8 cellular contexts compared by ENCODE assay signal in the genomic region with DNA sequence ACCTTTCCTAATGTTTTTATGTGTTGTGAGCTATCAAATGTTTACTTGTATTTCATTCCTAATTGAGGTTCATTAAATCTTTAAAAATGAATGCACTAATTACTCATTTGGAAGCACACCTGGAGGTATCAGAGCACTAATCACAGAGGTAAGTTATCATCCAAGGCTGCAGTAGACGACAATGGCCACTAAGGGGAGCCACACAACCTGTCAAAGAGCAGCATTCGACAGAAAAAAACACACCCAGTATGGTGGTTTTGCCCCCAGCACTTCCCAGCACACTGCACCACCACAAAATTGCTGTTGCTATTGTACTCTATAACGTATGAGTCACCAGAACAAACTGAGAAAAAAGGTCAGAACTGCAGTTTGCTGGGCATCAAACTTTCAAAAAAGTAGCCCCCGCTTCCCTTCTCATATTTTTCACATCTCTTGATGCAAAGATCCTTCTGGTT.
A peak's percentile ranks its signal among the peaks of the same experiment; 100 is the strongest.
DNase-seq lines count a peak whose midpoint lies in the region; ATAC-seq and TF ChIP-seq lines count a peak whose summit lies in the region.

No MANE protein-coding gene starts in this region.

- no peak overlapping the region for H3K27ac ChIP-seq in upper lobe of left lung

- H3K27me3 ChIP-seq in upper lobe of left lung, result no peaks in the 10 kb centered on the region

- no peak for TF ChIP-seq POLR2A in upper lobe of left lung (IDR thresholded peaks at IDR 0.05)

- WGBS in upper lobe of left lung, 2 donors, result 23 to 24% methylated on average over 4 of the region's 4 CpGs

- peaks cover 2 to 45% (median 28%) of the 10 kb centered on the region in 5 donors for H3K27me3 Mint-ChIP-seq in naive thymus-derived CD8-positive, alpha-beta T cell

- H3K27ac Mint-ChIP-seq in naive thymus-derived CD8-positive, alpha-beta T cell, result no peak overlapping the region

- no peaks in the 10 kb centered on the region for H3K36me3 ChIP-seq in upper lobe of left lung

- TF ChIP-seq EP300 in upper lobe of left lung (IDR thresholded peaks at IDR 0.05), result no peak

- H3K36me3 Mint-ChIP-seq in naive thymus-derived CD8-positive, alpha-beta T cell, result no peaks in the 10 kb centered on the region

- H3K4me1 ChIP-seq in upper lobe of left lung, result no peaks in the 10 kb centered on the region

- DNase-seq in Ammon's horn (ENCODE audit: low spot score), result peak; percentile 70
- peak; percentile 44 for DNase-seq in NCI-H345 (lab: John Stamatoyannopoulos, UW)
- peak; percentile 32 for DNase-seq in activated CD4-positive, alpha-beta T cell treated with anti-CD3 and anti-CD28 coated beads, Interleukin-2, amount 50 U/mL, for 1 hour
- peak; percentile 90 for DNase-seq in epithelial cell of esophagus (ENCODE audit: low read depth)
- DNase-seq in naive thymus-derived CD8-positive, alpha-beta T cell, result peak in 9 of 10 donors; percentile 15 to 75 (median 48)
- DNase-seq in upper lobe of left lung, result peak in 1 of 2 donors; percentile 34

- no peak overlapping the region for H3K4me3 Mint-ChIP-seq in naive thymus-derived CD8-positive, alpha-beta T cell

- H3K9me3 ChIP-seq in upper lobe of left lung, result no peaks in the 10 kb centered on the region

- ATAC-seq in GM18520 (IDR thresholded peaks at IDR 0.05; ENCODE audit: unreplicated experiment), result peak; percentile 54
- peak; percentile 79 for ATAC-seq in HG03135 (IDR thresholded peaks at IDR 0.05; ENCODE audit: unreplicated experiment)
- ATAC-seq in naive thymus-derived CD8-positive, alpha-beta T cell, result peak; percentile 65 to 68
- peak in 1 of 2 donors; percentile 70 for ATAC-seq in upper lobe of left lung (ENCODE audit: low FRiP score in 2 of 2)

- no peak overlapping the region for H3K4me3 ChIP-seq in epithelial cell of esophagus (ENCODE audit: low read length)
- no peak overlapping the region for H3K4me3 ChIP-seq in upper lobe of left lung

- H3K4me1 Mint-ChIP-seq in naive thymus-derived CD8-positive, alpha-beta T cell, result peaks cover 0 to 7% (median 4%) of the 10 kb centered on the region in 4 donors

- POLR2A ChIA-PET in naive thymus-derived CD8-positive, alpha-beta T cell (lab: Charles Lee), result no interaction called here

- no peaks in the 10 kb centered on the region for H3K9me3 Mint-ChIP-seq in naive thymus-derived CD8-positive, alpha-beta T cell

- TF ChIP-seq CTCF in epithelial cell of esophagus (IDR thresholded peaks at IDR 0.05; ENCODE audit: insufficient read depth, low read depth, low read length, missing control alignments), result peak; percentile 96
- TF ChIP-seq CTCF in upper lobe of left lung (IDR thresholded peaks at IDR 0.05), result peak; percentile 46 to 73 (median 68)
